ENCODE assay signal across 17 cellular contexts in genomic region chr2:43068053-43068471, GRCh38.
DNase-seq lines count a peak whose midpoint lies in the region; ATAC-seq, FAIRE-seq and TF ChIP-seq lines count a peak whose summit lies in the region.
"Had no signal": no experiment of that assay in that cellular context is flagged by ENCODE, and none has a peak within 500 bp of the region (broad histone marks: within the 10 kb centered on the region; RNA-seq: fewer than 3 reads in every experiment).

No MANE protein-coding gene starts in this region.

- ATAC-seq in GM23338 = peak; percentile 71
- no peak for ATAC-seq in HG02973 (IDR thresholded peaks at IDR 0.05; ENCODE audit: unreplicated experiment)
- no peak for ATAC-seq in activated T-helper 17 cell treated with anti-CD3 and anti-CD28 coated beads, Interleukin-2, amount 50 U/mL, for 72 hours (replicated peaks)
- ATAC-seq in activated T-cell treated with anti-CD3 and anti-CD28 coated beads, Interleukin-2, amount 50 U/mL, for 4 hours = no peak
- ATAC-seq: activated CD8-positive, alpha-beta memory T cell treated with anti-CD3 and anti-CD28 coated beads, Interleukin-2, amount 10 ng/mL, durations not matched to agents 7 days and 5 days; GM12878 had no signal

- intact Hi-C loops in kidney (cut with DNase I) = no loop called here

- H3K36me3 Mint-ChIP-seq in GM23338 (ENCODE audit: low read depth) = peaks cover 9% of the 10 kb centered on the region
- H3K36me3 Mint-ChIP-seq in astrocyte (ENCODE audit: low read depth, unreplicated experiment) = no peaks in the 10 kb centered on the region
- H3K36me3 Mint-ChIP-seq in progenitor cell of endocrine pancreas (ENCODE audit: insufficient read depth) = peaks cover 2% of the 10 kb centered on the region
- H3K36me3 Mint-ChIP-seq in activated T-helper 17 cell treated with anti-CD3 and anti-CD28 coated beads, Interleukin-2, amount 50 U/mL, for 72 hours (ENCODE audit: low read depth) = no peaks in the 10 kb centered on the region
- H3K36me3 Mint-ChIP-seq in activated T-cell treated with anti-CD3 and anti-CD28 coated beads, Interleukin-2, amount 50 U/mL, for 4 hours (ENCODE audit: insufficient read depth) = no peaks in the 10 kb centered on the region

- H3K4me3 Mint-ChIP-seq in GM23338 = no peak overlapping the region
- H3K4me3 Mint-ChIP-seq in astrocyte (ENCODE audit: unreplicated experiment) = no peak overlapping the region
- no peak overlapping the region for H3K4me3 Mint-ChIP-seq in progenitor cell of endocrine pancreas (ENCODE audit: low read depth)
- no peak overlapping the region for H3K4me3 Mint-ChIP-seq in activated T-helper 17 cell treated with anti-CD3 and anti-CD28 coated beads, Interleukin-2, amount 50 U/mL, for 72 hours
- H3K4me3 Mint-ChIP-seq in activated T-cell treated with anti-CD3 and anti-CD28 coated beads, Interleukin-2, amount 50 U/mL, for 4 hours = no peak overlapping the region
- H3K4me3 Mint-ChIP-seq: activated CD8-positive, alpha-beta memory T cell treated with anti-CD3 and anti-CD28 coated beads, Interleukin-2, amount 10 ng/mL, durations not matched to agents 7 days and 5 days; T-helper 2 cell treated with Interferon-gamma antibody and Interleukin-4, amounts not matched to agents 5 μg/mL and 100 μg/mL, for 36 hours had no signal

- DNase-seq in GM23338 (ENCODE audit: low spot score) (peak; percentile 61), astrocyte (ENCODE audit: low read depth) (no peak), kidney (peak; percentile 64), progenitor cell of endocrine pancreas (ENCODE audit: low spot score, unreplicated experiment) (no peak)
- DNase-seq in activated T-cell treated with anti-CD3 and anti-CD28 coated beads, Interleukin-2, amount 50 U/mL, for 4 hours = no peak
- DNase-seq in NK-92 treated with Interleukin-12 subunit alpha and Interleukin-12 subunit beta, amount 100 ng/mL, for 24 hours (lab: John Stamatoyannopoulos, UW) = no peak
- DNase-seq: activated CD4-positive, CD25-positive, alpha-beta regulatory T cell treated with anti-CD3 and anti-CD28 coated beads, Interleukin-2, amount 50 U/mL, for 72 hours; activated CD8-positive, alpha-beta memory T cell treated with anti-CD3 and anti-CD28 coated beads, Interleukin-2, amount 10 ng/mL, durations not matched to agents 7 days and 5 days; activated naive CD4-positive, alpha-beta T cell; COR-L47; kidney glomerular epithelial cell; NCI-H146; SJCRH30 had no signal

- H2AFZ ChIP-seq in GM23338 (peak overlapping the region; percentile 98), astrocyte (ENCODE audit: low read depth, low read length) (peak overlapping the region; percentile 56)

- H3K4me3 ChIP-seq in GM23338 = peak overlapping the region; percentile 46; the same call in 1 of the 2 replicates
- no peak overlapping the region for H3K4me3 ChIP-seq in astrocyte (ENCODE audit: insufficient read depth, low read depth, low read length)
- H3K4me3 ChIP-seq in kidney (ENCODE audit: low read length in 2 of 2) = no peak overlapping the region
- H3K4me3 ChIP-seq: GM12878, SJCRH30 had no signal

- no peaks in the 10 kb centered on the region for H3K9me2 ChIP-seq in GM23338 (ENCODE audit: insufficient read depth)

- H3K4me2 ChIP-seq in GM23338 (peak overlapping the region; percentile 75), astrocyte (ENCODE audit: low read length) (no peak overlapping the region)

- H3K27ac ChIP-seq in GM23338 (ENCODE audit: low read depth) (no peak overlapping the region), astrocyte (ENCODE audit: low read depth, low read length) (no peak overlapping the region), kidney (ENCODE audit: low read depth in 2 of 2, low read length in 2 of 2) (no peak overlapping the region)
- H3K27ac ChIP-seq: SJCRH30 had no signal

- H3K9me3 Mint-ChIP-seq in GM23338 (peaks cover 9% of the 10 kb centered on the region), astrocyte (ENCODE audit: unreplicated experiment) (peaks cover 4% of the 10 kb centered on the region), progenitor cell of endocrine pancreas (ENCODE audit: low read depth) (peaks cover 3% of the 10 kb centered on the region)
- H3K9me3 Mint-ChIP-seq in activated T-helper 17 cell treated with anti-CD3 and anti-CD28 coated beads, Interleukin-2, amount 50 U/mL, for 72 hours = no peaks in the 10 kb centered on the region
- H3K9me3 Mint-ChIP-seq in activated T-cell treated with anti-CD3 and anti-CD28 coated beads, Interleukin-2, amount 50 U/mL, for 4 hours = no peaks in the 10 kb centered on the region

- no peak for FAIRE-seq in astrocyte (lab: Jason Lieb, UNC)
- no peak for FAIRE-seq in kidney (lab: Jason Lieb, UNC)
- FAIRE-seq: GM12878 had no signal

- H3K9me3 ChIP-seq in astrocyte (ENCODE audit: insufficient read depth, low read depth, low read length) = no peaks in the 10 kb centered on the region
- no peaks in the 10 kb centered on the region for H3K9me3 ChIP-seq in kidney (ENCODE audit: control insufficient read depth in 1 of 2, low read length in 2 of 2)
- H3K9me3 ChIP-seq: SJCRH30 had no signal

- H3K4me1 Mint-ChIP-seq in GM23338 (peaks cover 9% of the 10 kb centered on the region), astrocyte (ENCODE audit: low read depth, unreplicated experiment) (no peaks in the 10 kb centered on the region), progenitor cell of endocrine pancreas (ENCODE audit: low read depth) (peaks cover 12% of the 10 kb centered on the region)
- H3K4me1 Mint-ChIP-seq in activated T-helper 17 cell treated with anti-CD3 and anti-CD28 coated beads, Interleukin-2, amount 50 U/mL, for 72 hours = no peaks in the 10 kb centered on the region
- H3K4me1 Mint-ChIP-seq in activated T-cell treated with anti-CD3 and anti-CD28 coated beads, Interleukin-2, amount 50 U/mL, for 4 hours (ENCODE audit: low read depth) = no peaks in the 10 kb centered on the region
- H3K4me1 Mint-ChIP-seq: activated CD8-positive, alpha-beta memory T cell treated with anti-CD3 and anti-CD28 coated beads, Interleukin-2, amount 10 ng/mL, durations not matched to agents 7 days and 5 days had no signal

- H3K27me3 ChIP-seq in GM23338 (ENCODE audit: insufficient read depth) (0 out of 2 replicates have a peak, but pooled peaks cover 4% of the 10 kb centered on the region), astrocyte (ENCODE audit: insufficient read depth, low read length) (peaks cover 5% of the 10 kb centered on the region)
- H3K27me3 ChIP-seq: SJCRH30 had no signal

- peaks cover 8% of the 10 kb centered on the region for H3K4me1 ChIP-seq in GM23338 (ENCODE audit: insufficient read depth)
- H3K4me1 ChIP-seq in astrocyte (ENCODE audit: insufficient read depth, low read length) = peaks cover 9% of the 10 kb centered on the region
- H3K4me1 ChIP-seq in kidney (ENCODE audit: control insufficient read depth in 1 of 2, insufficient read depth in 1 of 2, low read depth in 1 of 2, low read length in 2 of 2) = peaks cover 12 to 22% of the 10 kb centered on the region in 2 donors

- H3F3A ChIP-seq in GM23338 (replicated peaks; ENCODE audit: low read depth) = no peaks in the 10 kb centered on the region

- H4K20me1 ChIP-seq in GM23338 (replicated peaks; ENCODE audit: insufficient read depth) (no peaks in the 10 kb centered on the region), astrocyte (ENCODE audit: insufficient read depth, low read length) (no peaks in the 10 kb centered on the region)

- H3K79me2 ChIP-seq in GM23338 (replicated peaks; ENCODE audit: insufficient read depth) = no peaks in the 10 kb centered on the region
- H3K79me2 ChIP-seq in astrocyte (ENCODE audit: insufficient read depth, low read length) = no peaks in the 10 kb centered on the region

- no peak overlapping the region for H3K27ac Mint-ChIP-seq in GM23338
- no peak overlapping the region for H3K27ac Mint-ChIP-seq in astrocyte (ENCODE audit: unreplicated experiment)
- H3K27ac Mint-ChIP-seq in progenitor cell of endocrine pancreas = peak overlapping the region; percentile 89
- H3K27ac Mint-ChIP-seq in activated T-helper 17 cell treated with anti-CD3 and anti-CD28 coated beads, Interleukin-2, amount 50 U/mL, for 72 hours = no peak overlapping the region
- H3K27ac Mint-ChIP-seq: activated CD8-positive, alpha-beta memory T cell treated with anti-CD3 and anti-CD28 coated beads, Interleukin-2, amount 10 ng/mL, durations not matched to agents 7 days and 5 days; T-helper 2 cell treated with Interferon-gamma antibody and Interleukin-4, amounts not matched to agents 5 μg/mL and 100 μg/mL, for 36 hours had no signal

- H3K9ac ChIP-seq in astrocyte (ENCODE audit: low read length) = no peak overlapping the region
- H3K9ac ChIP-seq in kidney (ENCODE audit: low read length in 2 of 2) = no peak overlapping the region

- TF ChIP-seq CTCF in GM23338 (conservative IDR thresholded peaks at IDR 0.05; ENCODE audit: low read depth in 2 of 2) (no peak), astrocyte (IDR thresholded peaks at IDR 0.05; ENCODE audit: insufficient read depth, low read depth, low read length) (no peak), kidney (IDR thresholded peaks at IDR 0.05; ENCODE audit: borderline replicate concordance, extremely low read depth, insufficient read depth) (no peak), progenitor cell of endocrine pancreas (IDR thresholded peaks at IDR 0.05; ENCODE audit: unreplicated experiment) (no peak)

- H3K36me3 ChIP-seq in GM23338 (ENCODE audit: insufficient read depth) (no peaks in the 10 kb centered on the region), astrocyte (ENCODE audit: insufficient read depth, low read length) (no peaks in the 10 kb centered on the region), kidney (ENCODE audit: control insufficient read depth in 1 of 2, insufficient read depth in 2 of 2, low read length in 2 of 2) (no peaks in the 10 kb centered on the region)
- H3K36me3 ChIP-seq: SJCRH30 had no signal

- H3K27me3 Mint-ChIP-seq in GM23338 (ENCODE audit: insufficient read depth, low read depth, poor library complexity) (peaks cover 7% of the 10 kb centered on the region), astrocyte (ENCODE audit: low read depth, unreplicated experiment) (peaks cover 21% of the 10 kb centered on the region), progenitor cell of endocrine pancreas (no peaks in the 10 kb centered on the region)
- H3K27me3 Mint-ChIP-seq in activated T-helper 17 cell treated with anti-CD3 and anti-CD28 coated beads, Interleukin-2, amount 50 U/mL, for 72 hours = no peaks in the 10 kb centered on the region
- H3K27me3 Mint-ChIP-seq in activated T-cell treated with anti-CD3 and anti-CD28 coated beads, Interleukin-2, amount 50 U/mL, for 4 hours (ENCODE audit: low read depth) = no peaks in the 10 kb centered on the region
- H3K27me3 Mint-ChIP-seq: activated CD8-positive, alpha-beta memory T cell treated with anti-CD3 and anti-CD28 coated beads, Interleukin-2, amount 10 ng/mL, durations not matched to agents 7 days and 5 days had no signal

Comparison
In these comparisons a context has a peak if more than half of its experiments do, and no peak if none do; other contexts are left out.
1. DNase-seq: peak in GM23338 (single experiment) and kidney (single experiment); none in astrocyte (single experiment), progenitor cell of endocrine pancreas (single experiment), activated T-cell treated with anti-CD3 and anti-CD28 coated beads, Interleukin-2, amount 50 U/mL, for 4 hours (single experiment) and NK-92 treated with Interleukin-12 subunit alpha and Interleukin-12 subunit beta, amount 100 ng/mL, for 24 hours (single experiment).